In genomic region chr14:22163051-22163450, GRCh38 we compare ENCODE assay signal across 1 cellular context.
TF ChIP-seq lines count a peak whose summit lies in the region.

No MANE protein-coding gene starts in this region.

TF ChIP-seq in Ishikawa, 13 proteins besides CTCF, POLR2A, EP300 and RAD21 (continued from another document):
- TF ChIP-seq YY1 (IDR thresholded peaks at IDR 0.05; ENCODE audit: low read depth) (no peak), CREB1 (IDR thresholded peaks at IDR 0.05; ENCODE audit: low read depth) (no peak), EGR1 (IDR thresholded peaks at IDR 0.05) (no peak)
TF ChIP-seq in Ishikawa: peak in this region for 0.
